Comparison of ENCODE assay signal across 25 cellular contexts in the genomic region with DNA sequence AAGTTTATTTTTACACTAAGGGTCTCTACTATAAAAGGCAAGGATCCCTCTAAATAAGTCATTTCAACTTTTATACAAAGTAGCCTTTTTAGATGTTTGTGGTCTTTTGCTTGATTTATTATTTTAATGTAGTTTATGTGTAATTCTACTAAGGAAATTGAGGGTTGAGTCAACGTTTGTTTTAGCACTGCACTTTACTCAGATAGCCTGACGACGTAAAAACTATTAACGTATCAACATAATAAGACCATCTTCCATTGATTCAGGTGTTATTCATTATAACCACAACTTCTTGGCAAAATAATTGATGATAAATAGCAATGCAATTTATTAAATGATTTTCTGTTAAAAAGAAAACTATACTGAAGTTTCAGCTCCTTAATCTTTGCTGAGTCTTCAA.
DNase-seq lines count a peak whose midpoint lies in the region; ATAC-seq, FAIRE-seq and TF ChIP-seq lines count a peak whose summit lies in the region.
"Had no signal": no experiment of that assay in that cellular context is flagged by ENCODE, and none has a peak within 500 bp of the region (broad histone marks: within the 10 kb centered on the region; RNA-seq: fewer than 3 reads in every experiment).

No MANE protein-coding gene starts in this region.

- no peak for FAIRE-seq in bronchial epithelial cell (lab: Jason Lieb, UNC)
- FAIRE-seq: A549, GM12878, GM12892, GM18507 had no signal

- ATAC-seq in PC-3 (peak; percentile 91), HG02870 (IDR thresholded peaks at IDR 0.05; ENCODE audit: unreplicated experiment) (no peak), GM21447 (IDR thresholded peaks at IDR 0.05; ENCODE audit: unreplicated experiment) (no peak)
- ATAC-seq: A549, GM12878 had no signal

- no peak for TF ChIP-seq CTCF in PC-3 (conservative IDR thresholded peaks at IDR 0.05; ENCODE audit: low read depth, low read length)
- no peak for TF ChIP-seq CTCF in bronchial epithelial cell (IDR thresholded peaks at IDR 0.05; ENCODE audit: insufficient read depth, low read length, severe bottlenecking)
- no peak for TF ChIP-seq CTCF in fibroblast of lung (conservative IDR thresholded peaks at IDR 0.05 in 1 of 2, IDR thresholded peaks at IDR 0.05 in 1 of 2; ENCODE audit: low read depth in 1 of 2, low read length in 2 of 2)

- H3K4me3 ChIP-seq in PC-3 (ENCODE audit: low read length), result no peak overlapping the region
- no peak overlapping the region for H3K4me3 ChIP-seq in bronchial epithelial cell (ENCODE audit: low read depth, low read length)
- no peak overlapping the region for H3K4me3 ChIP-seq in fibroblast of lung (replicated peaks in 1 of 4; ENCODE audit: control extremely low read depth in 1 of 4, insufficient read depth in 1 of 4, low read depth in 3 of 4, low read length in 4 of 4)
- H3K4me3 ChIP-seq: A549, BLaER1, GM12878 had no signal

- H3K27me3 ChIP-seq in PC-3 (ENCODE audit: low read length), result no peaks in the 10 kb centered on the region
- no peaks in the 10 kb centered on the region for H3K27me3 ChIP-seq in bronchial epithelial cell (ENCODE audit: control insufficient read depth, insufficient read depth, low read length)
- no peaks in the 10 kb centered on the region for H3K27me3 ChIP-seq in fibroblast of lung (ENCODE audit: control insufficient read depth, insufficient read depth, low read length)
- H3K27me3 ChIP-seq: BE2C, BLaER1 had no signal

- POLR2A ChIA-PET in PC-3 (lab: Charles Lee; ENCODE audit: unreplicated experiment), result no interaction called here

- CTCF ChIA-PET in PC-3 (lab: Charles Lee), result no interaction called here

- no peaks in the 10 kb centered on the region for H3K9me3 ChIP-seq in PC-3 (ENCODE audit: low read length)
- H3K9me3 ChIP-seq in fibroblast of lung (ENCODE audit: control insufficient read depth, insufficient read depth, low read depth, low read length), result no peaks in the 10 kb centered on the region
- H3K9me3 ChIP-seq: A549, BE2C, BLaER1 had no signal

- H3K27ac ChIP-seq in PC-3 (ENCODE audit: low read length) (peak overlapping the region; percentile 52), fibroblast of lung (ENCODE audit: insufficient read depth, low read length) (no peak overlapping the region)
- H3K27ac ChIP-seq: 22Rv1, A549, BLaER1 had no signal

- DNase-seq in PC-3 (peak; percentile 63), bronchial epithelial cell (ENCODE audit: low read depth) (peak; percentile 38), fibroblast of lung (ENCODE audit: low read depth in 2 of 2) (peak; percentile 3 to 6)
- DNase-seq in activated effector memory CD4-positive, alpha-beta T cell treated with anti-CD3 and anti-CD28 coated beads, Interleukin-2, amount 50 U/mL, for 16 hours, result no peak
- DNase-seq: BE2C; C1 segment of cervical spinal cord; CD4-positive, alpha-beta memory T cell; CD4-positive, CD25-positive, alpha-beta regulatory T cell; CD8-positive, alpha-beta memory T cell; COR-L47; DMS 273 treated with DMSO at 0.1 percent for 48 hours; DMS153; DMS53; DMS79; DND-41; EL; GDM1 had no signal

- H3K4me1 ChIP-seq in PC-3 (ENCODE audit: insufficient read depth, low read length), result peaks cover 17% of the 10 kb centered on the region
- H3K4me1 ChIP-seq in fibroblast of lung (ENCODE audit: control insufficient read depth, extremely low read depth, insufficient read depth, low read length), result no peaks in the 10 kb centered on the region
- H3K4me1 ChIP-seq: A549, BE2C, BLaER1 had no signal

- no peaks in the 10 kb centered on the region for H3K36me3 ChIP-seq in PC-3 (ENCODE audit: low read depth, low read length)
- no peaks in the 10 kb centered on the region for H3K36me3 ChIP-seq in bronchial epithelial cell (ENCODE audit: control insufficient read depth, insufficient read depth, low read length)
- H3K36me3 ChIP-seq in fibroblast of lung (ENCODE audit: control insufficient read depth, insufficient read depth, low read length), result no peaks in the 10 kb centered on the region
- H3K36me3 ChIP-seq: BE2C, BLaER1 had no signal

- BruUV-seq in PC-3 (replicated peaks; lab: Mats Ljungman, UMichigan), result no TSS peak

- H3F3A ChIP-seq in PC-3 (ENCODE audit: low read length, unreplicated experiment), result no peaks in the 10 kb centered on the region

- H2AFZ ChIP-seq in PC-3 (ENCODE audit: low read length), result no peak overlapping the region
- no peak overlapping the region for H2AFZ ChIP-seq in fibroblast of lung (ENCODE audit: low read length)

- no peaks in the 10 kb centered on the region for H4K20me1 ChIP-seq in PC-3 (ENCODE audit: low read length)
- H4K20me1 ChIP-seq in fibroblast of lung (ENCODE audit: control insufficient read depth, extremely low read depth, insufficient read depth, low read length), result no peaks in the 10 kb centered on the region
- H4K20me1 ChIP-seq: BLaER1 had no signal

- H3K9ac ChIP-seq in PC-3 (ENCODE audit: low read length), result no peak overlapping the region
- H3K9ac ChIP-seq in fibroblast of lung (ENCODE audit: insufficient read depth, low read length), result no peak overlapping the region
- H3K9ac ChIP-seq: BLaER1 had no signal

- no peaks in the 10 kb centered on the region for H3K9me2 ChIP-seq in PC-3 (replicated peaks; ENCODE audit: low read length)

- intact Hi-C loops in PC-3 (cut with micrococcal nuclease), result loop anchor here (5.0 kb wide), 1 partner anchor 81 kb away; no protein-coding TSS in a partner anchor

- H3K79me2 ChIP-seq in PC-3 (ENCODE audit: low read length) (no peaks in the 10 kb centered on the region), fibroblast of lung (ENCODE audit: control insufficient read depth, insufficient read depth, low read length) (no peaks in the 10 kb centered on the region)

- H3K4me2 ChIP-seq in PC-3 (ENCODE audit: low read length) (peak overlapping the region; percentile 23), fibroblast of lung (ENCODE audit: extremely low read depth, insufficient read depth, low read length) (no peak overlapping the region)
- H3K4me2 ChIP-seq: A549, BLaER1 had no signal
